In the genomic region with DNA sequence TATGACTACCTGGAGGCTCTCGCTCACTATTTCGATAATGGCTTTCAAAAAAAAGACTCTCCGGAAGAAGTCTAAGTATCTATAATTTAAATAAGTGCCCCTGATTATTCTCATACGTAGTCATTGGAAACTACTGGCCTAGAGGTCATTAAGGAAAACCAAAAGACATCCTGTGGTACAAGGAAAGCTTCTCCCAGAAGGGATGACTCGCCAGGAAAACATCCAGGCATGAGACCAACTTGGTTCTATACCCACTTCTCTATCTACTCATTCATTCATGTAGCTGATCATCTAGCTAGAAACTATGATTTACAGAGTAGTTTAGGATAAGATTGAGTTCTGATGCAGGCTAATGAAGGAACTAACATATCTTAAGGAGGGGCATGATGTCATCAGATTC, we compare ENCODE assay signal across 22 cellular contexts. TPM values are rescaled to one million over a fixed set of nuclear protein-coding genes. Genes with fewer than 3 reads are reported as not detected.
"Had no signal": no experiment of that assay in that cellular context is flagged by ENCODE, and none has a peak within 500 bp of the region (broad histone marks: within the 10 kb centered on the region; RNA-seq: fewer than 3 reads in every experiment).

No MANE protein-coding gene starts in this region.

- H3K36me3 ChIP-seq: adrenal gland, heart right ventricle, neutrophil, stomach, vagina, WERI-Rb-1 had no signal

- DNase-seq: activated CD4-positive, alpha-beta T cell treated with anti-CD3 and anti-CD28 coated beads, Interleukin-2, amount 50 U/mL, for 4 hours; activated gamma-delta T cell treated with Interleukin-2 at 50 U/mL for 16 hours; adrenal gland; effector CD4-positive, alpha-beta T cell; heart right ventricle; mesenchymal stem cell; stimulated activated CD4-positive, alpha-beta T cell treated with anti-CD3 and anti-CD28 coated beads, Interleukin-4, amount 100 ng/mL, for 24 hours; stomach; trophoblast cell; WERI-Rb-1 had no signal

- H3K36me3 Mint-ChIP-seq: activated naive CD4-positive, alpha-beta T cell treated with anti-CD3 and anti-CD28 coated beads, Interleukin-2, amount 50 U/mL, for 72 hours; brain; natural killer cell treated with Interleukin-12 subunit alpha and Interleukin-12 subunit beta and Interleukin-15 and Interleukin-18, amount 100 ng/mL, for 72 hours; stimulated activated effector memory CD8-positive, alpha-beta T cell treated with anti-CD3 and anti-CD28 coated beads, Interleukin-12 subunit alpha, Interleukin-12 subunit beta, amount 100 ng/mL, for 72 hours had no signal

- H3K4me3 Mint-ChIP-seq: brain; natural killer cell treated with Interleukin-12 subunit alpha and Interleukin-12 subunit beta and Interleukin-15 and Interleukin-18, amount 100 ng/mL, for 72 hours; stimulated activated effector memory CD8-positive, alpha-beta T cell treated with anti-CD3 and anti-CD28 coated beads, Interleukin-12 subunit alpha, Interleukin-12 subunit beta, amount 100 ng/mL, for 72 hours had no signal

- ATAC-seq: activated naive CD4-positive, alpha-beta T cell treated with anti-CD3 and anti-CD28 coated beads, Interleukin-2, amount 50 U/mL, for 72 hours; esophagus mucosa; heart right ventricle; natural killer cell treated with Interleukin-12 subunit alpha and Interleukin-12 subunit beta and Interleukin-15 and Interleukin-18, amount 100 ng/mL, for 72 hours; sciatic nerve; stimulated activated effector memory CD8-positive, alpha-beta T cell treated with anti-CD3 and anti-CD28 coated beads, Interleukin-12 subunit alpha, Interleukin-12 subunit beta, amount 100 ng/mL, for 72 hours had no signal

- H3K27ac ChIP-seq: adrenal gland, heart right ventricle, neutrophil, parathyroid adenoma, stomach, vagina, WERI-Rb-1 had no signal

- H3K4me3 ChIP-seq: adrenal gland, heart right ventricle, stomach, vagina had no signal

- H3K27ac Mint-ChIP-seq: activated naive CD4-positive, alpha-beta T cell treated with anti-CD3 and anti-CD28 coated beads, Interleukin-2, amount 50 U/mL, for 72 hours; brain; natural killer cell treated with Interleukin-12 subunit alpha and Interleukin-12 subunit beta and Interleukin-15 and Interleukin-18, amount 100 ng/mL, for 72 hours; stimulated activated effector memory CD8-positive, alpha-beta T cell treated with anti-CD3 and anti-CD28 coated beads, Interleukin-12 subunit alpha, Interleukin-12 subunit beta, amount 100 ng/mL, for 72 hours had no signal

- H3K4me1 ChIP-seq: adrenal gland, heart right ventricle, parathyroid adenoma, stomach, vagina had no signal

- H3K4me1 Mint-ChIP-seq: brain; stimulated activated effector memory CD8-positive, alpha-beta T cell treated with anti-CD3 and anti-CD28 coated beads, Interleukin-12 subunit alpha, Interleukin-12 subunit beta, amount 100 ng/mL, for 72 hours had no signal

- H3K9me3 ChIP-seq: adrenal gland, heart right ventricle, neutrophil, stomach, vagina had no signal

- H3K27me3 ChIP-seq: heart right ventricle, neutrophil, stomach, vagina had no signal

RNA-seq across cellular contexts. Expression of gene SOX3, which starts 37.7 kb away (rescaled TPM):
- total RNA-seq: activated CD8-positive, alpha-beta memory T cell treated with anti-CD3 and anti-CD28 coated beads for 36 hours; activated naive CD4-positive, alpha-beta T cell treated with anti-CD3 and anti-CD28 coated beads, Interleukin-2, amount 50 U/mL, for 72 hours; esophagus mucosa; heart right ventricle; liver; natural killer cell treated with Interleukin-12 subunit alpha and Interleukin-12 subunit beta and Interleukin-15 and Interleukin-18, amount 100 ng/mL, for 72 hours; sciatic nerve; stomach; T-helper 2 cell treated with Interferon-gamma antibody and Interleukin-4, amounts not matched to agents 100 ng/mL and 5 ng/mL, for 36 hours; vagina had no signal
- polyA plus RNA-seq: heart right ventricle, liver, stomach had no signal
